In the genomic region with DNA sequence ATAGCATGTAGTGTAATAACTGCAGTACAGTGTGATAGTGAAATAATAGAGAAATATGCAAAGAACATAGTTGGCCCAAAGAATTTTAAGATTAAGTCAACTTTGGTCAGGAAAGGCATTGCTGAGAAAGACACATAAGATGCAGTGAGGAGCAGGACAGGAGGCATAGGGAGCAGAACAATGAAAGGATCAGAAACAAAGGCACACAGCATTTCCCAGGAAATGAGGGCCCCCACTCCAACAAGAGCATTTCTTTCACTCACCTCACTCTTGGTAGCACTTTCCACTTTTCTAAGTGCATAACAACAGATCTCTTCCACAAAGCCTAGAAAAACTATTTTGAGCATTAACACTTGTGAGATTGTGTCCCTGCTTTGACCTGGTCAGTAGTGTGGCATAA, we compare ENCODE assay signal across 19 cellular contexts.
"Had no signal": no experiment of that assay in that cellular context is flagged by ENCODE, and none has a peak within 500 bp of the region (broad histone marks: within the 10 kb centered on the region; RNA-seq: fewer than 3 reads in every experiment).

No MANE protein-coding gene starts in this region.

- H3K36me3 Mint-ChIP-seq: mesothelial cell of epicardium, naive B cell had no signal

- H3K4me1 Mint-ChIP-seq: mesothelial cell of epicardium, naive B cell had no signal

- DNase-seq: dermis blood vessel endothelial cell; dorsolateral prefrontal cortex; effector CD4-positive, alpha-beta T cell; effector memory CD4-positive, alpha-beta T cell; foreskin keratinocyte; heart left ventricle; hypothalamus; left cardiac atrium; left lung; left ventricle myocardium superior; mesenchymal stem cell; mucosa of descending colon; naive B cell had no signal

- H3K4me3 Mint-ChIP-seq: mesothelial cell of epicardium, naive B cell had no signal

- H3K4me3 ChIP-seq: coronary artery, dorsolateral prefrontal cortex, esophagus muscularis mucosa, gastroesophageal sphincter, heart left ventricle, hepatocyte, left lung, lung, mucosa of descending colon had no signal

- H3K27me3 Mint-ChIP-seq: naive B cell had no signal

- H3K27me3 ChIP-seq: dorsolateral prefrontal cortex, esophagus muscularis mucosa, foreskin keratinocyte, gastroesophageal sphincter, heart left ventricle, hepatocyte, left lung had no signal

- H3K27ac ChIP-seq: coronary artery, dorsolateral prefrontal cortex, esophagus muscularis mucosa, foreskin keratinocyte, gastroesophageal sphincter, heart left ventricle, hepatocyte, left lung had no signal

- H2AFZ ChIP-seq: hepatocyte had no signal

- H3K4me1 ChIP-seq: foreskin keratinocyte, left lung had no signal

- H3K27ac Mint-ChIP-seq: mesothelial cell of epicardium, naive B cell had no signal

- ATAC-seq: foreskin keratinocyte, gastroesophageal sphincter, heart left ventricle, left cardiac atrium, left lung, left ventricle myocardium superior, mucosa of descending colon had no signal

- H3K79me2 ChIP-seq: hepatocyte had no signal

- H3K36me3 ChIP-seq: esophagus muscularis mucosa, gastroesophageal sphincter, heart left ventricle, left lung had no signal

- H3K9me3 ChIP-seq: esophagus muscularis mucosa, gastroesophageal sphincter, mucosa of descending colon had no signal

- H3K4me2 ChIP-seq: hepatocyte had no signal
